ENCODE assay signal across 1 cellular context in genomic region chr1:38858833-38859560, GRCh38.
TF ChIP-seq lines count a peak whose summit lies in the region.

No MANE protein-coding gene starts in this region.

TF ChIP-seq in HEK293, 187 proteins besides CTCF, POLR2A, EP300 and RAD21 (continued from another document):
- TF ChIP-seq ZBTB7A (tag by site-specific recombination; IDR thresholded peaks at IDR 0.05; ENCODE audit: low read depth): 0 out of 2 replicates have a peak, but pooled peaks have one; percentile 56
- peak; percentile 52; the same call in 1 of the 2 replicates for TF ChIP-seq ZNF76 (tag by site-specific recombination; IDR thresholded peaks at IDR 0.05; ENCODE audit: borderline replicate concordance, low read depth)
- TF ChIP-seq ZBTB17 (tag by site-specific recombination; IDR thresholded peaks at IDR 0.05): 0 out of 2 replicates have a peak, but pooled peaks have one; percentile 18
- peak; percentile 69; the same call in 1 of the 2 replicates for TF ChIP-seq GLIS2 (tag by site-specific recombination; IDR thresholded peaks at IDR 0.05)
- peak; percentile 63; the same call in 1 of the 2 replicates for TF ChIP-seq KLF9 (tag by site-specific recombination; IDR thresholded peaks at IDR 0.05; ENCODE audit: low read depth)
- TF ChIP-seq KLF17 (tag by site-specific recombination; IDR thresholded peaks at IDR 0.05): no peak
- TF ChIP-seq ZNF600 (tag by site-specific recombination; IDR thresholded peaks at IDR 0.05): no peak
- TF ChIP-seq KLF8 (tag by site-specific recombination; IDR thresholded peaks at IDR 0.05): peak; percentile 61; the same call in 1 of the 2 replicates
- TF ChIP-seq ZNF341 (tag by site-specific recombination; IDR thresholded peaks at IDR 0.05; ENCODE audit: low read depth): no peak; the same call in none of the 2 replicates
- TF ChIP-seq, protein P1, sequence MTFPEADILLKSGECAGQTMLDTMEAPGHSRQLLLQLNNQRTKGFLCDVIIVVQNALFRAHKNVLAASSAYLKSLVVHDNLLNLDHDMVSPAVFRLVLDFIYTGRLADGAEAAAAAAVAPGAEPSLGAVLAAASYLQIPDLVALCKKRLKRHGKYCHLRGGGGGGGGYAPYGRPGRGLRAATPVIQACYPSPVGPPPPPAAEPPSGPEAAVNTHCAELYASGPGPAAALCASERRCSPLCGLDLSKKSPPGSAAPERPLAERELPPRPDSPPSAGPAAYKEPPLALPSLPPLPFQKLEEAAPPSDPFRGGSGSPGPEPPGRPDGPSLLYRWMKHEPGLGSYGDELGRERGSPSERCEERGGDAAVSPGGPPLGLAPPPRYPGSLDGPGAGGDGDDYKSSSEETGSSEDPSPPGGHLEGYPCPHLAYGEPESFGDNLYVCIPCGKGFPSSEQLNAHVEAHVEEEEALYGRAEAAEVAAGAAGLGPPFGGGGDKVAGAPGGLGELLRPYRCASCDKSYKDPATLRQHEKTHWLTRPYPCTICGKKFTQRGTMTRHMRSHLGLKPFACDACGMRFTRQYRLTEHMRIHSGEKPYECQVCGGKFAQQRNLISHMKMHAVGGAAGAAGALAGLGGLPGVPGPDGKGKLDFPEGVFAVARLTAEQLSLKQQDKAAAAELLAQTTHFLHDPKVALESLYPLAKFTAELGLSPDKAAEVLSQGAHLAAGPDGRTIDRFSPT (tag by site-specific recombination; IDR thresholded peaks at IDR 0.05): peak; percentile 88
- TF ChIP-seq PATZ1 (tag by site-specific recombination; IDR thresholded peaks at IDR 0.05): peak; percentile 67
- peak; percentile 57 for TF ChIP-seq ZIC2 (tag by site-specific recombination; IDR thresholded peaks at IDR 0.05)
- 0 out of 2 replicates have a peak, but pooled peaks have one; percentile 56 for TF ChIP-seq ZFP37 (tag by site-specific recombination; IDR thresholded peaks at IDR 0.05)
- TF ChIP-seq KLF16 (tag by site-specific recombination; IDR thresholded peaks at IDR 0.05): peak; percentile 46; the same call in 1 of the 2 replicates
- peak; percentile 81 for TF ChIP-seq ZBTB8A (tag by site-specific recombination; IDR thresholded peaks at IDR 0.05)
- TF ChIP-seq ZNF792 (tag by site-specific recombination; IDR thresholded peaks at IDR 0.05): no peak
- peak; percentile 70 for TF ChIP-seq GLIS1 (tag by site-specific recombination; IDR thresholded peaks at IDR 0.05)
- peak; percentile 74 for TF ChIP-seq SP3 (tag by site-specific recombination; IDR thresholded peaks at IDR 0.05)
- 0 out of 2 replicates have a peak, but pooled peaks have one; percentile 21 for TF ChIP-seq KLF10 (tag by site-specific recombination; IDR thresholded peaks at IDR 0.05)
- TF ChIP-seq ZNF174 (tag by site-specific recombination; IDR thresholded peaks at IDR 0.05): no peak
- TF ChIP-seq, protein P2, sequence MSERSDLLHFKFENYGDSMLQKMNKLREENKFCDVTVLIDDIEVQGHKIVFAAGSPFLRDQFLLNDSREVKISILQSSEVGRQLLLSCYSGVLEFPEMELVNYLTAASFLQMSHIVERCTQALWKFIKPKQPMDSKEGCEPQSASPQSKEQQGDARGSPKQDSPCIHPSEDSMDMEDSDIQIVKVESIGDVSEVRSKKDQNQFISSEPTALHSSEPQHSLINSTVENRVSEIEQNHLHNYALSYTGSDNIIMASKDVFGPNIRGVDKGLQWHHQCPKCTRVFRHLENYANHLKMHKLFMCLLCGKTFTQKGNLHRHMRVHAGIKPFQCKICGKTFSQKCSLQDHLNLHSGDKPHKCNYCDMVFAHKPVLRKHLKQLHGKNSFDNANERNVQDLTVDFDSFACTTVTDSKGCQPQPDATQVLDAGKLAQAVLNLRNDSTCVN (tag by site-specific recombination; optimal IDR thresholded peaks at IDR 0.05): peak; percentile 78
- TF ChIP-seq ZBTB11 (tag by site-specific recombination; conservative IDR thresholded peaks at IDR 0.05; ENCODE audit: low read depth): peak; percentile 36; the same call in 1 of the 2 replicates
- TF ChIP-seq ZNF660 (tag by site-specific recombination; IDR thresholded peaks at IDR 0.05): peak; percentile 46; the same call in 1 of the 2 replicates
- 0 out of 2 replicates have a peak, but pooled peaks have one; percentile 30 for TF ChIP-seq ZBTB48 (tag by site-specific recombination; IDR thresholded peaks at IDR 0.05)
- TF ChIP-seq KLF1 (tag by site-specific recombination; IDR thresholded peaks at IDR 0.05): peak; percentile 97
- peak; percentile 84 for TF ChIP-seq ZNF335 (tag by site-specific recombination; conservative IDR thresholded peaks at IDR 0.05)
- TF ChIP-seq OSR2 (tag by site-specific recombination; IDR thresholded peaks at IDR 0.05): no peak
